Comparison of ENCODE assay signal across 8 cellular contexts in the genomic region with DNA sequence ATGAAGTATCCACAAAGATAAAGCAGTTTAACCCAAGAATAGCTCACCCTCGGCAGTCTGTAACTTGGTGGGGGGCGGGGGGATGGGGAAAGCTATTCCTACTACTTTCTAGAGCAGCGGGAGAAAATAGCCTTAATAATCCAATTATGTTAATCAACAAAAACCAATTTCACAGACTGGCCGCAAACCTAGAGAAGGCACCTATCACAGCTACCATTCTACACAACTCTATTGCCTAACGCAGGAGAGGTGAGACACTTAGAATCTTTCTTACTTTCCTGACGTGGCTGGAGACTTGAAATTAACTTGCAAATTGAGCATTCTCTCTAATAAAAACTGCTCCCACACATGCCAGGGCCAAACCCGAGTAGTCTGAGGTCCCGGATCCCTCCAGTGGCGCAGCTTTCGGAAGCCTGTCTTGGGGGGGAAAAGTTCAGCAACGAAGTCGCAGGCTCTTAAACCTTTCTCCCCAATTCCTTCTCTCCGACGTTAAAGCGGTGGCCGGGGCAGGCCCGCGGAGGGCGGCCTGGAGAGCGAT. TPM values are rescaled to one million over a fixed set of nuclear protein-coding genes. Genes with fewer than 3 reads are reported as not detected.
DNase-seq lines count a peak whose midpoint lies in the region; ATAC-seq and TF ChIP-seq lines count a peak whose summit lies in the region.

No MANE protein-coding gene starts in this region.

- intact Hi-C loops in CD8-positive, alpha-beta T cell (cut with DNase I, micrococcal nuclease): loop anchor here (1.0 to 10.0 kb wide), 10 partner anchors 33 to 658 kb away; a partner anchor contains a TSS
- intact Hi-C loops in sciatic nerve (cut with DNase I): no loop called here

- peaks cover 18% of the 10 kb centered on the region for H3K4me1 ChIP-seq in CD8-positive, alpha-beta T cell (ENCODE audit: insufficient read depth, low read length)

- H3K9me3 ChIP-seq in CD8-positive, alpha-beta T cell (ENCODE audit: low read length): no peaks in the 10 kb centered on the region
- H3K9me3 ChIP-seq in T-helper 17 cell (ENCODE audit: control insufficient read depth, low read length, poor library complexity, severe bottlenecking): no peaks in the 10 kb centered on the region

- CTCF ChIA-PET in CD8-positive, alpha-beta T cell (lab: Charles Lee): interaction anchor here (0.8 to 2.9 kb wide), 3 partner anchors 20 to 244 kb away, joined by 3 to 14 read pairs (median 4); no protein-coding TSS in a partner anchor

- no peaks in the 10 kb centered on the region for H3K9me3 Mint-ChIP-seq in CD8-positive, alpha-beta T cell
- H3K9me3 Mint-ChIP-seq in glutamatergic neuron (ENCODE audit: unreplicated experiment): peaks cover 7% of the 10 kb centered on the region

- H3K27ac ChIP-seq in CD8-positive, alpha-beta T cell (ENCODE audit: low read depth, low read length): peak overlapping the region; percentile 85
- H3K27ac ChIP-seq in skin epidermis: peak overlapping the region in 20 of 21 experiments; percentile 86 to 97 (median 92)

- peaks cover 31% of the 10 kb centered on the region for H3K36me3 Mint-ChIP-seq in CD8-positive, alpha-beta T cell
- H3K36me3 Mint-ChIP-seq in T-helper 17 cell (ENCODE audit: low read depth) (peaks cover 6% of the 10 kb centered on the region), glutamatergic neuron (ENCODE audit: unreplicated experiment) (peaks cover 9% of the 10 kb centered on the region)

- peaks cover 4% of the 10 kb centered on the region for H3K36me3 ChIP-seq in CD8-positive, alpha-beta T cell (ENCODE audit: insufficient read depth, low read length)
- H3K36me3 ChIP-seq in H7 (replicated peaks; ENCODE audit: control insufficient read depth, insufficient read depth, low read length): peaks cover 3% of the 10 kb centered on the region

- H3K27me3 Mint-ChIP-seq in CD8-positive, alpha-beta T cell (ENCODE audit: low read depth): no peaks in the 10 kb centered on the region
- H3K27me3 Mint-ChIP-seq in T-helper 17 cell: no peaks in the 10 kb centered on the region
- H3K27me3 Mint-ChIP-seq in glutamatergic neuron (ENCODE audit: unreplicated experiment): peaks cover 5% of the 10 kb centered on the region

- no peak for TF ChIP-seq CTCF in CD8-positive, alpha-beta T cell (IDR thresholded peaks at IDR 0.05)
- no peak for TF ChIP-seq CTCF in glutamatergic neuron (IDR thresholded peaks at IDR 0.05; ENCODE audit: partially characterized antibody, unreplicated experiment)

- H3K4me1 Mint-ChIP-seq in CD8-positive, alpha-beta T cell (ENCODE audit: low read depth): peaks cover 47% of the 10 kb centered on the region
- H3K4me1 Mint-ChIP-seq in T-helper 17 cell (peaks cover 30% of the 10 kb centered on the region), glutamatergic neuron (ENCODE audit: low read depth, unreplicated experiment) (no peaks in the 10 kb centered on the region)

- POLR2A ChIA-PET in CD8-positive, alpha-beta T cell (lab: Charles Lee): interaction anchor here (0.9 to 3.1 kb wide), 6 partner anchors 11 to 226 kb away, joined by 3 to 16 read pairs (median 6); a partner anchor contains a TSS

- DNase-seq in CD8-positive, alpha-beta T cell: peak in 2 of 7 experiments; percentile 21 to 26
- DNase-seq in H7 (peak; percentile 55), T-helper 17 cell (no peak), glutamatergic neuron (no peak), sciatic nerve (ENCODE audit: low spot score) (no peak)

- H3K27me3 ChIP-seq in CD8-positive, alpha-beta T cell (ENCODE audit: insufficient read depth, low read length): no peaks in the 10 kb centered on the region
- no peaks in the 10 kb centered on the region for H3K27me3 ChIP-seq in H7 (ENCODE audit: control insufficient read depth, insufficient read depth, low read length)

- peak overlapping the region; percentile 91 for H3K27ac Mint-ChIP-seq in CD8-positive, alpha-beta T cell
- peak overlapping the region; percentile 62 for H3K27ac Mint-ChIP-seq in T-helper 17 cell
- H3K27ac Mint-ChIP-seq in glutamatergic neuron (ENCODE audit: unreplicated experiment): peak overlapping the region; percentile 76

- peak overlapping the region; percentile 93 for H3K4me3 Mint-ChIP-seq in CD8-positive, alpha-beta T cell
- H3K4me3 Mint-ChIP-seq in T-helper 17 cell: peak overlapping the region; percentile 90
- H3K4me3 Mint-ChIP-seq in glutamatergic neuron (ENCODE audit: unreplicated experiment): peak overlapping the region; percentile 91

- peak overlapping the region; percentile 95 for H3K4me3 ChIP-seq in CD8-positive, alpha-beta T cell (ENCODE audit: low read depth, low read length)
- H3K4me3 ChIP-seq in H7 (ENCODE audit: insufficient read depth, low read depth, low read length) (peak overlapping the region; percentile 90), skin epidermis (peak overlapping the region; percentile 55 to 96 (median 77))

- peak; percentile 2 for ATAC-seq in CD8-positive, alpha-beta T cell
- ATAC-seq in T-helper 17 cell (peak; percentile 0), sciatic nerve (no peak), GM18498 (IDR thresholded peaks at IDR 0.05; ENCODE audit: unreplicated experiment) (no peak), HG02759 (IDR thresholded peaks at IDR 0.05; ENCODE audit: unreplicated experiment) (no peak)

RNA-seq across cellular contexts. Expression of a gene that starts 0.8 kb away (rescaled TPM):
- total RNA-seq in CD8-positive, alpha-beta T cell: 10 to 100 TPM; 36.1 to 37.8 TPM
- 18.2 and 24.3 TPM in 2 replicates for total RNA-seq in H7 (2014; rRNA removed; shearing (Covaris generic))
- total RNA-seq in T-helper 17 cell (10 to 100 TPM; 48.3 to 51.6 TPM), glutamatergic neuron (ENCODE audit: unreplicated experiment) (42.7 TPM), sciatic nerve (58.7 TPM)

RNA-seq across cellular contexts. Expression of a gene that starts 0.9 kb away (rescaled TPM):
- 1 to 10 TPM; 1.8 to 2.9 TPM for total RNA-seq in CD8-positive, alpha-beta T cell
- 7.6 and 9.6 TPM in 2 replicates for total RNA-seq in H7 (2014; rRNA removed; shearing (Covaris generic))
- total RNA-seq in T-helper 17 cell (1 to 10 TPM; 3.4 to 3.9 TPM), glutamatergic neuron (ENCODE audit: unreplicated experiment) (22.0 TPM), sciatic nerve (10.0 TPM)

RNA-seq across cellular contexts. Expression of a gene that starts 33.4 kb away (rescaled TPM):
- 10 to 100 TPM; 36.5 to 39.6 TPM for total RNA-seq in CD8-positive, alpha-beta T cell
- 70.1 and 81.8 TPM in 2 replicates for total RNA-seq in H7 (2014; rRNA removed; shearing (Covaris generic))
- total RNA-seq in T-helper 17 cell: 10 to 100 TPM; 24.9 to 35.4 TPM
- 25.6 TPM for total RNA-seq in glutamatergic neuron (ENCODE audit: unreplicated experiment)
- 18.4 TPM for total RNA-seq in sciatic nerve

RNA-seq across cellular contexts. Expression of a gene that starts 34.5 kb away (rescaled TPM):
- total RNA-seq in CD8-positive, alpha-beta T cell: 100 to 1,000 TPM; 176 to 189 TPM
- 31.4 and 35.8 TPM in 2 replicates for total RNA-seq in H7 (2014; rRNA removed; shearing (Covaris generic))
- total RNA-seq in T-helper 17 cell (100 to 1,000 TPM; 119 to 128 TPM), glutamatergic neuron (ENCODE audit: unreplicated experiment) (111 TPM), sciatic nerve (59.3 TPM)

Comparison
In these comparisons a context has a peak if more than half of its experiments do, and no peak if none do; other contexts are left out.
1. ATAC-seq: peak in CD8-positive, alpha-beta T cell (single experiment) and T-helper 17 cell (single experiment); none in sciatic nerve (single experiment), GM18498 (single experiment) and HG02759 (single experiment).
2. Peak in every context shown above with its lines, with median percentiles within 50 percentile points of each other: H3K4me3 ChIP-seq, H3K27ac Mint-ChIP-seq and H3K4me3 Mint-ChIP-seq.